15 cellular contexts compared by ENCODE assay signal in the genomic region with DNA sequence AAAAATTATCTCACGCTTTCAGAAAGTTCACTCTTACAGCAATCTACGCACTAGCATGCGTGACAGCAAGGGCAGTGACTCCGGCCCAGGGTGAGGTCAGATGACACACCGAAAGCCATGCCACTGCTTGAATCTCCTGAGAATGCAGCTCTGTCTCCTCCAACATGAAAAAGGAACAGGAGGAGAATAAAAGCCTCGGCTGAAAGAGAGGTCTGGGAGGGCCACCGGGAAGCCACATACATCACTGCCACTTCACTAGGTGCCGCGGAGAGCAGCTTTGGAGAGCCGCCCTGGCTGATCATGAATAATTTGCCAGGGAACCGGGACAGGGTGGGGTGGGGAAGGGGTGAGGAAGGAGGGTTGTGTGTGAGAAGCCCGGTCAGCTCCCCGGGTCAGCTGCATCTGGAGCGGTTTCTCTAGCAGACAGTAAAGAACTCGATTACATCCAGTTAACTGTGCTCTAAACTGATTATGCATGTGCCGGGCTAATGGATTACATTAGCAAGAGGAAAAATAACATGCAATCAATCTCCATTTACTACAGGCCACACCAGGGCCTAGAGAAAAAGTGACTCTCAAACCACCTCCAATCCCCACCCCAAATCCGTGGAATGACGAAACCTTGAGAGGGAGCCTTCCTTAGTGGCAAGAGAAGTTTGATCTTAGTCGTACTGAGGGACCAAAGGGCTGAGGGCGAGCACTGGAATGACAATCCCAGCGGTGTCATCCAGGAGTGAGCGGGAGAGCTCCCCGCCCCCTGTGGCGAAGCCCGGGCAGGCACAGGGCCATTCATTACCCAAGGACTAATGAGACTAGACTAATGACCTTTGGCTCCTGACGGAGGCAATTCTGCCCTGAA.
A peak's percentile ranks its signal among the peaks of the same experiment; 100 is the strongest.
DNase-seq lines count a peak whose midpoint lies in the region; ATAC-seq and TF ChIP-seq lines count a peak whose summit lies in the region.
"Had no signal": no experiment of that assay in that cellular context is flagged by ENCODE, and none has a peak within 500 bp of the region (broad histone marks: within the 10 kb centered on the region; RNA-seq: fewer than 3 reads in every experiment).

No MANE protein-coding gene starts in this region.

- no peaks in the 10 kb centered on the region for H3K27me3 Mint-ChIP-seq in stimulated activated memory B cell treated with anti-CD40 and anti-IgM and Interleukin-4, amounts not matched to agents 10 μg/mL and 1 μg/mL and 100 μg/mL, for 72 hours
- H3K27me3 Mint-ChIP-seq in activated naive CD4-positive, alpha-beta T cell treated with anti-CD3 and anti-CD28 coated beads, Interleukin-2, amount 10 ng/mL, durations not matched to agents 7 days and 5 days, result no peaks in the 10 kb centered on the region
- H3K27me3 Mint-ChIP-seq: activated CD8-positive, alpha-beta T cell treated with anti-CD3 and anti-CD28 coated beads for 36 hours had no signal

- no peak overlapping the region for H4K8ac ChIP-seq in mesenchymal stem cell (ENCODE audit: low read length)

- H3K14ac ChIP-seq in mesenchymal stem cell (ENCODE audit: low read length in 2 of 2), result no peak overlapping the region

- no peak overlapping the region for H3K4me3 Mint-ChIP-seq in stimulated activated memory B cell treated with anti-CD40 and anti-IgM and Interleukin-4, amounts not matched to agents 10 μg/mL and 1 μg/mL and 100 μg/mL, for 72 hours
- no peak overlapping the region for H3K4me3 Mint-ChIP-seq in activated naive CD4-positive, alpha-beta T cell treated with anti-CD3 and anti-CD28 coated beads, Interleukin-2, amount 10 ng/mL, durations not matched to agents 7 days and 5 days
- H3K4me3 Mint-ChIP-seq: activated CD8-positive, alpha-beta T cell treated with anti-CD3 and anti-CD28 coated beads for 36 hours; immature natural killer cell; T-helper 2 cell treated with Interferon-gamma antibody and Interleukin-4, amounts not matched to agents 5 μg/mL and 100 μg/mL, for 36 hours had no signal

- no peak overlapping the region for H2BK5ac ChIP-seq in mesenchymal stem cell (ENCODE audit: low read depth, low read length, poor library complexity, severe bottlenecking)

- H2AFZ ChIP-seq in SK-N-SH (ENCODE audit: low read depth) (no peak overlapping the region), mesenchymal stem cell (ENCODE audit: low read depth, low read length) (no peak overlapping the region)

- peaks cover 24 to 33% of the 10 kb centered on the region in 2 experiments for H3K36me3 ChIP-seq in SK-N-SH (replicated peaks in 1 of 2; ENCODE audit: control insufficient read depth in 1 of 2, insufficient read depth in 2 of 2, low read length in 1 of 2)
- H3K36me3 ChIP-seq in mesenchymal stem cell (ENCODE audit: control insufficient read depth in 1 of 2, insufficient read depth in 2 of 2, low read depth in 1 of 2, low read length in 2 of 2), result peaks cover 20 to 28% of the 10 kb centered on the region in 2 experiments
- H3K36me3 ChIP-seq in stomach, result peaks cover 10 to 34% (median 27%) of the 10 kb centered on the region in 4 donors

- CTCF ChIA-PET in SK-N-SH (lab: Yijun Ruan, JAX), result interaction anchor here (0.7 to 2.5 kb wide), 6 partner anchors 8 to 931 kb away, joined by 3 to 10 read pairs (median 4); no protein-coding TSS in a partner anchor
- CTCF ChIA-PET in activated naive CD4-positive, alpha-beta T cell treated with anti-CD3 and anti-CD28 coated beads, Interleukin-2, amount 10 ng/mL, durations not matched to agents 7 days and 5 days (lab: Charles Lee), result no interaction called here

- H3K27ac Mint-ChIP-seq in stimulated activated memory B cell treated with anti-CD40 and anti-IgM and Interleukin-4, amounts not matched to agents 10 μg/mL and 1 μg/mL and 100 μg/mL, for 72 hours, result no peak overlapping the region
- H3K27ac Mint-ChIP-seq in activated naive CD4-positive, alpha-beta T cell treated with anti-CD3 and anti-CD28 coated beads, Interleukin-2, amount 10 ng/mL, durations not matched to agents 7 days and 5 days, result no peak overlapping the region
- H3K27ac Mint-ChIP-seq: activated CD8-positive, alpha-beta T cell treated with anti-CD3 and anti-CD28 coated beads for 36 hours; immature natural killer cell; T-helper 2 cell treated with Interferon-gamma antibody and Interleukin-4, amounts not matched to agents 5 μg/mL and 100 μg/mL, for 36 hours had no signal

- H3K4me1 ChIP-seq in SK-N-SH (ENCODE audit: control insufficient read depth in 1 of 2, insufficient read depth in 2 of 2, low read depth in 1 of 2, low read length in 1 of 2), result peaks cover 14 to 48% of the 10 kb centered on the region in 2 experiments; a peak in 3 of 4 replicates
- peaks cover 15% of the 10 kb centered on the region for H3K4me1 ChIP-seq in mesenchymal stem cell (ENCODE audit: control insufficient read depth, insufficient read depth, low read depth, low read length)
- H3K4me1 ChIP-seq in stomach, result peaks cover 0 to 39% (median 24%) of the 10 kb centered on the region in 4 donors

- peaks cover 52% of the 10 kb centered on the region for H4K20me1 ChIP-seq in SK-N-SH (ENCODE audit: insufficient read depth)

- 61% methylated on average over 25 of the region's 26 CpGs for WGBS in SK-N-SH (ENCODE audit: low lambda C conversion rate)
- 84% methylated on average over 21 of the region's 26 CpGs for WGBS in mesenchymal stem cell
- 69 to 78% (median 70%) methylated on average over 26 of the region's 26 CpGs for WGBS in stomach, 5 donors

- no peak overlapping the region for H2BK120ac ChIP-seq in mesenchymal stem cell (ENCODE audit: low read depth, low read length)

- no peak overlapping the region for H3K4ac ChIP-seq in mesenchymal stem cell (ENCODE audit: low read depth in 1 of 2, low read length in 2 of 2)

- no peak overlapping the region for H3K18ac ChIP-seq in mesenchymal stem cell (ENCODE audit: low read depth in 1 of 2, low read length in 2 of 2)

- ATAC-seq in Right ventricle myocardium superior (ENCODE audit: poor library complexity) (peak; percentile 48), GM19452 (IDR thresholded peaks at IDR 0.05; ENCODE audit: unreplicated experiment) (no peak)
- ATAC-seq in stimulated activated memory B cell treated with anti-CD40 and anti-IgM and Interleukin-4, amounts not matched to agents 10 μg/mL and 1 μg/mL and 100 μg/mL, for 72 hours, result no peak
- ATAC-seq: activated CD8-positive, alpha-beta T cell treated with anti-CD3 and anti-CD28 coated beads for 36 hours; HCT116 had no signal

- H3K27ac ChIP-seq in SK-N-SH (ENCODE audit: low read depth in 2 of 2, low read length in 1 of 2), result peak overlapping the region in 1 of 2 experiments; percentile 94; a peak in 2 of 4 replicates
- H3K27ac ChIP-seq in mesenchymal stem cell (ENCODE audit: low read length, poor library complexity, severe bottlenecking), result no peak overlapping the region
- H3K27ac ChIP-seq in stomach, result peak overlapping the region in 4 of 5 donors; percentile 11 to 59 (median 38)

- 0 out of 2 replicates have a peak overlapping the region, but pooled peaks have one; percentile 24 for H3K4me2 ChIP-seq in SK-N-SH
- peak overlapping the region; percentile 24 for H3K4me2 ChIP-seq in mesenchymal stem cell (ENCODE audit: low read length, poor library complexity, severe bottlenecking)

- H3K9ac ChIP-seq in SK-N-SH (no peak overlapping the region), mesenchymal stem cell (ENCODE audit: low read length) (peak overlapping the region; percentile 31)

- TF ChIP-seq CTCF in SK-N-SH (IDR thresholded peaks at IDR 0.05) (no peak), stomach (IDR thresholded peaks at IDR 0.05) (no peak)

- peak in 1 of 2 experiments; percentile 82; a peak in 2 of 4 replicates for TF ChIP-seq EP300 in SK-N-SH (IDR thresholded peaks at IDR 0.05; ENCODE audit: borderline replicate concordance in 1 of 2, low read depth in 1 of 2, low read length in 1 of 2)
- no peak for TF ChIP-seq EP300 in stomach (IDR thresholded peaks at IDR 0.05)

- peaks cover 85% of the 10 kb centered on the region for H3K79me2 ChIP-seq in SK-N-SH (ENCODE audit: insufficient read depth)

- H3K27me3 ChIP-seq in SK-N-SH (ENCODE audit: insufficient read depth) (no peaks in the 10 kb centered on the region), mesenchymal stem cell (ENCODE audit: control insufficient read depth in 1 of 2, insufficient read depth in 1 of 2, low read length in 2 of 2) (no peaks in the 10 kb centered on the region), stomach (no peaks in the 10 kb centered on the region)

- peaks cover 7% of the 10 kb centered on the region for H3F3A ChIP-seq in SK-N-SH (replicated peaks; ENCODE audit: insufficient read depth)

- no peaks in the 10 kb centered on the region for H3K9me2 ChIP-seq in SK-N-SH

- H3K9me3 ChIP-seq in SK-N-SH, result no peaks in the 10 kb centered on the region
- no peaks in the 10 kb centered on the region for H3K9me3 ChIP-seq in mesenchymal stem cell (ENCODE audit: control insufficient read depth, low read length)
- no peaks in the 10 kb centered on the region for H3K9me3 ChIP-seq in stomach

- peak; percentile 32 for TF ChIP-seq RAD21 in SK-N-SH (IDR thresholded peaks at IDR 0.05; ENCODE audit: low read length)

- H2BK15ac ChIP-seq in mesenchymal stem cell (ENCODE audit: low read depth, poor library complexity, severe bottlenecking), result no peak overlapping the region

- H3K9me3 Mint-ChIP-seq in stimulated activated memory B cell treated with anti-CD40 and anti-IgM and Interleukin-4, amounts not matched to agents 10 μg/mL and 1 μg/mL and 100 μg/mL, for 72 hours, result peaks cover 5% of the 10 kb centered on the region
- no peaks in the 10 kb centered on the region for H3K9me3 Mint-ChIP-seq in activated naive CD4-positive, alpha-beta T cell treated with anti-CD3 and anti-CD28 coated beads, Interleukin-2, amount 10 ng/mL, durations not matched to agents 7 days and 5 days
- H3K9me3 Mint-ChIP-seq: activated CD8-positive, alpha-beta T cell treated with anti-CD3 and anti-CD28 coated beads for 36 hours; T-helper 2 cell treated with Interferon-gamma antibody and Interleukin-4, amounts not matched to agents 5 μg/mL and 100 μg/mL, for 36 hours had no signal

- POLR2A ChIA-PET in SK-N-SH (lab: Yijun Ruan, JAX), result interaction anchor here (1.0 to 2.0 kb wide), 3 partner anchors 9 to 26 kb away, joined by 3 to 5 read pairs (median 5); no protein-coding TSS in a partner anchor

- H3K79me1 ChIP-seq in mesenchymal stem cell (replicated peaks; ENCODE audit: low read length, poor library complexity, severe bottlenecking), result peaks cover 30% of the 10 kb centered on the region

- no peak overlapping the region for H4K91ac ChIP-seq in mesenchymal stem cell (ENCODE audit: low read length)

- peak; percentile 90 for DNase-seq in SK-N-SH
- no peak for DNase-seq in Right ventricle myocardium superior
- no peak for DNase-seq in mesenchymal stem cell
- DNase-seq in stomach, result no peak
- DNase-seq in SKM-1 (lab: John Stamatoyannopoulos, UW; ENCODE audit: unreplicated experiment), result no peak
- no peak for DNase-seq in activated naive CD4-positive, alpha-beta T cell treated with anti-CD3 and anti-CD28 coated beads, Interleukin-2, amount 10 ng/mL, durations not matched to agents 7 days and 5 days
- DNase-seq: activated CD8-positive, alpha-beta T cell treated with anti-CD3 and anti-CD28 coated beads for 36 hours; cerebellar nuclear complex; immature natural killer cell; NCI-H345; stimulated activated CD4-positive, alpha-beta T cell treated with anti-CD3 and anti-CD28 coated beads, Interleukin-2, amount 100 ng/mL, for 24 hours had no signal

- no peak overlapping the region for H3K4me3 ChIP-seq in SK-N-SH (ENCODE audit: low read depth in 2 of 2, low read length in 1 of 2)
- no peak overlapping the region for H3K4me3 ChIP-seq in mesenchymal stem cell (ENCODE audit: insufficient read depth in 1 of 2, low read depth in 1 of 2, low read length in 2 of 2)
- no peak overlapping the region for H3K4me3 ChIP-seq in stomach

- peaks cover 22% of the 10 kb centered on the region for H3K36me3 Mint-ChIP-seq in stimulated activated memory B cell treated with anti-CD40 and anti-IgM and Interleukin-4, amounts not matched to agents 10 μg/mL and 1 μg/mL and 100 μg/mL, for 72 hours
- peaks cover 2% of the 10 kb centered on the region for H3K36me3 Mint-ChIP-seq in activated naive CD4-positive, alpha-beta T cell treated with anti-CD3 and anti-CD28 coated beads, Interleukin-2, amount 10 ng/mL, durations not matched to agents 7 days and 5 days

- no peaks in the 10 kb centered on the region for H3K4me1 Mint-ChIP-seq in stimulated activated memory B cell treated with anti-CD40 and anti-IgM and Interleukin-4, amounts not matched to agents 10 μg/mL and 1 μg/mL and 100 μg/mL, for 72 hours
- H3K4me1 Mint-ChIP-seq in activated naive CD4-positive, alpha-beta T cell treated with anti-CD3 and anti-CD28 coated beads, Interleukin-2, amount 10 ng/mL, durations not matched to agents 7 days and 5 days, result no peaks in the 10 kb centered on the region

- no peak for TF ChIP-seq POLR2A in stomach (IDR thresholded peaks at IDR 0.05)

- H2BK12ac ChIP-seq in mesenchymal stem cell (ENCODE audit: low read length in 2 of 2), result no peak overlapping the region

- H2AK5ac ChIP-seq in mesenchymal stem cell (ENCODE audit: low read length, severe bottlenecking), result no peak overlapping the region

- intact Hi-C loops in Right ventricle myocardium superior (cut with DNase I) (loop anchor here (10.0 kb wide), 1 partner anchor 107 kb away; no protein-coding TSS in a partner anchor), stomach (cut with DNase I; ENCODE audit: low total_unique reads) (no loop called here)

- H3K23ac ChIP-seq in mesenchymal stem cell (ENCODE audit: low read length in 2 of 2), result no peak overlapping the region
